In genomic region chr21:44424608-44425306, GRCh38 we compare ENCODE assay signal across 1 cellular context.
TF ChIP-seq lines count a peak whose summit lies in the region.

No MANE protein-coding gene starts in this region.

TF ChIP-seq in HepG2, 621 proteins besides CTCF, POLR2A, EP300 and RAD21 (continued from another document):
- TF ChIP-seq TP53 (CRISPR knock-in tag; conservative IDR thresholded peaks at IDR 0.05) (no peak), ZNF513 (CRISPR knock-in tag; conservative IDR thresholded peaks at IDR 0.05) (no peak), GTF3A (CRISPR knock-in tag; conservative IDR thresholded peaks at IDR 0.05) (no peak), ZKSCAN5 (CRISPR knock-in tag; IDR thresholded peaks at IDR 0.05) (no peak), ZNF773 (CRISPR knock-in tag; IDR thresholded peaks at IDR 0.05; ENCODE audit: borderline replicate concordance) (no peak), MED13 (CRISPR knock-in tag; IDR thresholded peaks at IDR 0.05) (no peak), MEIS1 (CRISPR knock-in tag; IDR thresholded peaks at IDR 0.05; ENCODE audit: borderline replicate concordance) (no peak)
- TF ChIP-seq, protein P1, sequence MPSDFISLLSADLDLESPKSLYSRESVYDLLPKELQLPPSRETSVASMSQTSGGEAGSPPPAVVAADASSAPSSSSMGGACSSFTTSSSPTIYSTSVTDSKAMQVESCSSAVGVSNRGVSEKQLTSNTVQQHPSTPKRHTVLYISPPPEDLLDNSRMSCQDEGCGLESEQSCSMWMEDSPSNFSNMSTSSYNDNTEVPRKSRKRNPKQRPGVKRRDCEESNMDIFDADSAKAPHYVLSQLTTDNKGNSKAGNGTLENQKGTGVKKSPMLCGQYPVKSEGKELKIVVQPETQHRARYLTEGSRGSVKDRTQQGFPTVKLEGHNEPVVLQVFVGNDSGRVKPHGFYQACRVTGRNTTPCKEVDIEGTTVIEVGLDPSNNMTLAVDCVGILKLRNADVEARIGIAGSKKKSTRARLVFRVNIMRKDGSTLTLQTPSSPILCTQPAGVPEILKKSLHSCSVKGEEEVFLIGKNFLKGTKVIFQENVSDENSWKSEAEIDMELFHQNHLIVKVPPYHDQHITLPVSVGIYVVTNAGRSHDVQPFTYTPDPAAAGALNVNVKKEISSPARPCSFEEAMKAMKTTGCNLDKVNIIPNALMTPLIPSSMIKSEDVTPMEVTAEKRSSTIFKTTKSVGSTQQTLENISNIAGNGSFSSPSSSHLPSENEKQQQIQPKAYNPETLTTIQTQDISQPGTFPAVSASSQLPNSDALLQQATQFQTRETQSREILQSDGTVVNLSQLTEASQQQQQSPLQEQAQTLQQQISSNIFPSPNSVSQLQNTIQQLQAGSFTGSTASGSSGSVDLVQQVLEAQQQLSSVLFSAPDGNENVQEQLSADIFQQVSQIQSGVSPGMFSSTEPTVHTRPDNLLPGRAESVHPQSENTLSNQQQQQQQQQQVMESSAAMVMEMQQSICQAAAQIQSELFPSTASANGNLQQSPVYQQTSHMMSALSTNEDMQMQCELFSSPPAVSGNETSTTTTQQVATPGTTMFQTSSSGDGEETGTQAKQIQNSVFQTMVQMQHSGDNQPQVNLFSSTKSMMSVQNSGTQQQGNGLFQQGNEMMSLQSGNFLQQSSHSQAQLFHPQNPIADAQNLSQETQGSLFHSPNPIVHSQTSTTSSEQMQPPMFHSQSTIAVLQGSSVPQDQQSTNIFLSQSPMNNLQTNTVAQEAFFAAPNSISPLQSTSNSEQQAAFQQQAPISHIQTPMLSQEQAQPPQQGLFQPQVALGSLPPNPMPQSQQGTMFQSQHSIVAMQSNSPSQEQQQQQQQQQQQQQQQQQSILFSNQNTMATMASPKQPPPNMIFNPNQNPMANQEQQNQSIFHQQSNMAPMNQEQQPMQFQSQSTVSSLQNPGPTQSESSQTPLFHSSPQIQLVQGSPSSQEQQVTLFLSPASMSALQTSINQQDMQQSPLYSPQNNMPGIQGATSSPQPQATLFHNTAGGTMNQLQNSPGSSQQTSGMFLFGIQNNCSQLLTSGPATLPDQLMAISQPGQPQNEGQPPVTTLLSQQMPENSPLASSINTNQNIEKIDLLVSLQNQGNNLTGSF (CRISPR knock-in tag; IDR thresholded peaks at IDR 0.05), result no peak
